Comparison of ENCODE assay signal across 29 cellular contexts in the genomic region with DNA sequence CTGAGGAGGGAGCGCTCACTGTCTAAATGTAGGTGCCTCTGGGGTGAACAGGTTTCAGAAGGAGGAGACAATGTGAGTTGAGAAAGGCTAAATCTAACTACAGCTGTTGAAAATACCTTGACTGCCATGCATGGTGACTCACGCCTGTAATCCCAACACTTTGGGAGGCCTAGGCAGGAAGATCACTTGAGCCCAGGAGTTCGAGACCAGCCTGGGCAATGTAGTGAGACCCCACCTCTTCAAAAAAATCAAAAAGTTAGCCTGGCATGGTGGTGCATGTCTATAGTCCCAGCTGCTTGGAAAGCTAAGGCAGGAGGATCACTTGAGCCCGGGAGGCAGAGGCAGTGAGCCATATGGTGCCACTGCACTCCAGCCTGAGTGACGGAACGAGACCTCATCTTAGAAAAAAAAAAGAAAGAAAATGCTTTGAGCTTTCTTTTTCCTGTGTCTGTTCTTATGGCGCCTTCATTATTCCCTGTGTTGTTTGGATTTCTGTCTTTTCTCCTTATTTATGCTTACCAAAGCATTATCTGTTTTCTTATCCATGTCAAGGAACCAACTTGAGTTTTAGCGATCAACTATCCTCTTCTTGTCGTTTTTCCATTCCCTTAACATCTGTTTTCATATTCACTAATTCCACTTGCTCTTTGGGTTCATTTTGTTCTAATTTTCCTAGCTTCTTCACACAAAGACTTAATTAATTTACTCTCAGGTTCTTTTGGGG.
"Had no signal": no experiment of that assay in that cellular context is flagged by ENCODE, and none has a peak within 500 bp of the region (broad histone marks: within the 10 kb centered on the region; RNA-seq: fewer than 3 reads in every experiment).

No MANE protein-coding gene starts in this region.

- H3K36me3 ChIP-seq: esophagus squamous epithelium, left lung, neutrophil, upper lobe of left lung had no signal

- FAIRE-seq: islet of Langerhans, pancreas had no signal

- DNase-seq: cortex of kidney; effector memory CD8-positive, alpha-beta T cell; erythroblast; esophagus squamous epithelium; foreskin melanocyte; glutamatergic neuron; heart right ventricle; hippocampal formation; left cardiac atrium; left lung; mesenchymal stem cell; mucosa of descending colon; naive B cell; pancreas; stimulated activated CD4-positive, alpha-beta T cell treated with anti-CD3 and anti-CD28 coated beads, Interleukin-12 subunit alpha, Interleukin-12 subunit beta, amount 100 ng/mL, for 4 hours; stimulated activated CD4-positive, alpha-beta T cell treated with anti-CD3 and anti-CD28 coated beads, Interleukin-1b, Interleukin-23, amount 100 ng/mL, for 48 hours; stimulated activated CD4-positive, alpha-beta T cell treated with anti-CD3 and anti-CD28 coated beads, Interleukin-4, amount 100 ng/mL, for 1 hour; stimulated activated naive CD4-positive, alpha-beta T cell treated with Interleukin-2 at 50 U/mL for 16 hours; stomach; tibial artery; upper lobe of left lung had no signal

- H3K36me3 Mint-ChIP-seq: natural killer cell treated with Interleukin-12 subunit alpha and Interleukin-12 subunit beta and Interleukin-15 and Interleukin-18, amount 100 ng/mL, for 72 hours; stimulated activated effector memory CD8-positive, alpha-beta T cell treated with anti-CD3 and anti-CD28 coated beads, Interleukin-12 subunit alpha, Interleukin-12 subunit beta, amount 100 ng/mL, for 72 hours had no signal

- H3K4me1 Mint-ChIP-seq: naive B cell; stimulated activated effector memory CD8-positive, alpha-beta T cell treated with anti-CD3 and anti-CD28 coated beads, Interleukin-12 subunit alpha, Interleukin-12 subunit beta, amount 100 ng/mL, for 72 hours had no signal

- H3K27ac Mint-ChIP-seq: effector memory CD8-positive, alpha-beta T cell; mesothelial cell of epicardium; natural killer cell treated with Interleukin-12 subunit alpha and Interleukin-12 subunit beta and Interleukin-15 and Interleukin-18, amount 100 ng/mL, for 72 hours; stimulated activated effector memory CD8-positive, alpha-beta T cell treated with anti-CD3 and anti-CD28 coated beads, Interleukin-12 subunit alpha, Interleukin-12 subunit beta, amount 100 ng/mL, for 72 hours had no signal

- H3K27me3 ChIP-seq: esophagus squamous epithelium, heart right ventricle, left lung, neutrophil, pancreas, stomach, tibial artery, upper lobe of left lung had no signal

- H3K9me3 ChIP-seq: mucosa of descending colon, neutrophil, pancreas had no signal

- H3K9me3 Mint-ChIP-seq: effector memory CD8-positive, alpha-beta T cell; natural killer cell treated with Interleukin-12 subunit alpha and Interleukin-12 subunit beta and Interleukin-15 and Interleukin-18, amount 100 ng/mL, for 72 hours had no signal

- H3K4me3 Mint-ChIP-seq: effector memory CD8-positive, alpha-beta T cell; mesothelial cell of epicardium; naive B cell; natural killer cell treated with Interleukin-12 subunit alpha and Interleukin-12 subunit beta and Interleukin-15 and Interleukin-18, amount 100 ng/mL, for 72 hours; neural crest cell; stimulated activated effector memory CD8-positive, alpha-beta T cell treated with anti-CD3 and anti-CD28 coated beads, Interleukin-12 subunit alpha, Interleukin-12 subunit beta, amount 100 ng/mL, for 72 hours had no signal

- H3K4me2 ChIP-seq: smooth muscle cell had no signal

- ATAC-seq: effector memory CD8-positive, alpha-beta T cell; heart right ventricle; left cardiac atrium; left lung; mucosa of descending colon; natural killer cell treated with Interleukin-12 subunit alpha and Interleukin-12 subunit beta and Interleukin-15 and Interleukin-18, amount 100 ng/mL, for 72 hours; pancreas; sciatic nerve; stimulated activated effector memory CD8-positive, alpha-beta T cell treated with anti-CD3 and anti-CD28 coated beads, Interleukin-12 subunit alpha, Interleukin-12 subunit beta, amount 100 ng/mL, for 72 hours had no signal

- H3K4me1 ChIP-seq: left lung had no signal

- H3K4me3 ChIP-seq: esophagus squamous epithelium, heart right ventricle, left lung, mucosa of descending colon, pancreas, smooth muscle cell, stomach, tibial artery, upper lobe of left lung had no signal

- H3K27ac ChIP-seq: esophagus squamous epithelium, heart right ventricle, left lung, neutrophil, pancreas, stomach, tibial artery, upper lobe of left lung had no signal
